ENCODE assay signal across 17 cellular contexts in the genomic region with DNA sequence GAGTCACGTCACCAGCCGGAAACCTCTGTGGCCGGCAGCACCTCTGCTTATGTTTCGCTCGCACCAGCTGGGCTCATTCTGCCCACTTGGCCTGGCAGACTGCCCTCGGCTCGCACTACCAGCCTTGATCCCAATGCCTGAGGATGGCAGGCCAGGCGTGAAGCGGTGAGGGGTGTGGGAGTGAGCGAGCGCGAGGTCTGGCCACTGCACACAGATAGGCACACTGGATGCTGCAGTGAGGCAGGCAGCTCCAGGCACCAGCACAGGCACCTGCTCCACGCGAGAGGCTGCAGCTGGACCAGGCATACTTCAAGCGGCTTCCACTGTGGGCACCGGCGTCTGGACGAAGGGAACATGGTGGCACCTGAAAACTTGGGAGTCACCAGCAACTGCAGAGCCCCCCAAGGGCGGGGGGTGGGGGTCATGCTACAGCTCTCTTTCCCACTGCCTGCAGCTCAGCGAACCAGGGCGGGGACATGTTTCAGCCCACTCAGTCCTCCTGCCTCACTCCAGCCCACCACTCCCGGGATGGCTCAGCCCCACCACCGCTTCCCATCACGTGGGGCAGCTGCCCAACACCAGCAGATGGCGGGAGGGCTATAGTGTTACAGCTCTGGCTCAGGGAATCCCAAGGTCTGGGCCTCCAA. TPM values are rescaled to one million over a fixed set of nuclear protein-coding genes. Genes with fewer than 3 reads are reported as not detected.
DNase-seq lines count a peak whose midpoint lies in the region; ATAC-seq lines count a peak whose summit lies in the region.
"Had no signal": no experiment of that assay in that cellular context is flagged by ENCODE, and none has a peak within 500 bp of the region (broad histone marks: within the 10 kb centered on the region; RNA-seq: fewer than 3 reads in every experiment).

No MANE protein-coding gene starts in this region.

- no peaks in the 10 kb centered on the region for H3K27me3 ChIP-seq in skeletal muscle satellite cell (ENCODE audit: control insufficient read depth, insufficient read depth, low read length)
- H3K27me3 ChIP-seq: BLaER1 treated with 17β-estradiol and CSF1 and Interleukin-3, amounts not matched to agents 10 nM and 100 nM had no signal

- H3K4me2 ChIP-seq in skeletal muscle satellite cell (ENCODE audit: low read length) = peak overlapping the region; percentile 30
- H3K4me2 ChIP-seq: BLaER1 treated with 17β-estradiol and CSF1 and Interleukin-3, amounts not matched to agents 10 nM and 100 nM; PC-9 had no signal

- no peaks in the 10 kb centered on the region for H3K36me3 ChIP-seq in skeletal muscle satellite cell (ENCODE audit: insufficient read depth, low read length)
- H3K36me3 ChIP-seq: BLaER1 treated with 17β-estradiol and CSF1 and Interleukin-3, amounts not matched to agents 10 nM and 100 nM had no signal

- H3K4me1 ChIP-seq in skeletal muscle satellite cell (ENCODE audit: control insufficient read depth, insufficient read depth, low read length) = peaks cover 7% of the 10 kb centered on the region

- no peak overlapping the region for H3K9ac ChIP-seq in skeletal muscle satellite cell (ENCODE audit: low read depth, low read length)
- H3K9ac ChIP-seq: BLaER1 treated with 17β-estradiol and CSF1 and Interleukin-3, amounts not matched to agents 10 nM and 100 nM had no signal

- ATAC-seq in HG02870 (IDR thresholded peaks at IDR 0.05; ENCODE audit: unreplicated experiment) = no peak
- ATAC-seq: naive thymus-derived CD8-positive, alpha-beta T cell; stimulated activated effector memory CD8-positive, alpha-beta T cell treated with anti-CD3 and anti-CD28 coated beads, Interleukin-12 subunit alpha, Interleukin-12 subunit beta, amount 100 ng/mL, for 72 hours had no signal

- no peak overlapping the region for H3K4me3 ChIP-seq in skeletal muscle satellite cell (ENCODE audit: low read length)
- H3K4me3 ChIP-seq: BLaER1 treated with 17β-estradiol and CSF1 and Interleukin-3, amounts not matched to agents 10 nM and 100 nM; PC-9 had no signal

- DNase-seq in NCI-H2171 treated with DMSO at 0.1 percent for 48 hours (lab: John Stamatoyannopoulos, UW) (peak; percentile 44), NCI-H2171 (lab: John Stamatoyannopoulos, UW) (no peak), NCI-H524 treated with DMSO at 0.1 percent for 48 hours (lab: John Stamatoyannopoulos, UW) (peak; percentile 52), iPS-NIHi11 (ENCODE audit: low spot score) (peak; percentile 6), A172 (ENCODE audit: low spot score) (no peak), OCI-M1 (lab: John Stamatoyannopoulos, UW) (no peak)
- DNase-seq: 8988T; activated CD4-positive, alpha-beta T cell treated with anti-CD3 and anti-CD28 coated beads, Interleukin-2, amount 50 U/mL, for 4 hours; activated naive CD4-positive, alpha-beta T cell treated with anti-CD3 and anti-CD28 coated beads, Interleukin-2, amount 10 ng/mL, durations not matched to agents 7 days and 5 days; Karpas-422; naive thymus-derived CD8-positive, alpha-beta T cell; NCI-H1436 treated with DMSO at 0.1 percent for 48 hours; PC-9 had no signal

- no peaks in the 10 kb centered on the region for H3K9me3 ChIP-seq in skeletal muscle satellite cell (replicated peaks; ENCODE audit: low read length)

RNA-seq across cellular contexts. Expression of a gene that starts 5.4 kb away (rescaled TPM):
- 37.4 and 39.3 TPM in 2 replicates for total RNA-seq in skeletal muscle satellite cell (2012; rRNA removed)
- total RNA-seq in A172 (2014; rRNA removed; shearing (Covaris generic)) = 47.0 TPM in 2 replicates

Comparison
In these comparisons a context has a peak if more than half of its experiments do, and no peak if none do; other contexts are left out.
1. DNase-seq: peak in NCI-H2171 treated with DMSO at 0.1 percent for 48 hours (single experiment), NCI-H524 treated with DMSO at 0.1 percent for 48 hours (single experiment) and iPS-NIHi11 (single experiment); none in NCI-H2171 (single experiment), A172 (single experiment) and OCI-M1 (single experiment).